Comparison of ENCODE assay signal across 10 cellular contexts in genomic region chr1:116330342-116330652, GRCh38. TPM values are rescaled to one million over a fixed set of nuclear protein-coding genes. Genes with fewer than 3 reads are reported as not detected.
DNase-seq lines count a peak whose midpoint lies in the region; ATAC-seq, FAIRE-seq and TF ChIP-seq lines count a peak whose summit lies in the region.
"Had no signal": no experiment of that assay in that cellular context is flagged by ENCODE, and none has a peak within 500 bp of the region (broad histone marks: within the 10 kb centered on the region; RNA-seq: fewer than 3 reads in every experiment).

No MANE protein-coding gene starts in this region.

- H3K27me3 ChIP-seq in body of pancreas (no peaks in the 10 kb centered on the region), pancreas (no peaks in the 10 kb centered on the region)

- intact Hi-C loops in body of pancreas (cut with DNase I) (no loop called here), pancreas (cut with DNase I) (no loop called here)

- WGBS in body of pancreas, 2 donors = 16 to 20% methylated on average over 4 of the region's 4 CpGs
- WGBS in pancreas, 2 donors = 13 to 18% methylated on average over 4 of the region's 4 CpGs

- TF ChIP-seq CTCF in body of pancreas (IDR thresholded peaks at IDR 0.05) = no peak
- no peak for TF ChIP-seq CTCF in pancreas (IDR thresholded peaks at IDR 0.05)

- peak; percentile 14 for DNase-seq in DMS53 treated with DMSO at 0.1 percent for 48 hours (lab: John Stamatoyannopoulos, UW; ENCODE audit: unreplicated experiment)
- peak; percentile 67 for DNase-seq in NCI-H2107 (lab: John Stamatoyannopoulos, UW)
- DNase-seq in body of pancreas = peak; percentile 49 to 73 (median 62)
- DNase-seq in pancreas = peak in 2 of 6 donors; percentile 24 to 45
- no peak for DNase-seq in DMS 273 treated with DMSO at 0.1 percent for 48 hours (lab: John Stamatoyannopoulos, UW)
- DNase-seq in NCI-H82 (lab: John Stamatoyannopoulos, UW) = no peak
- DNase-seq in hypothalamus (lab: John Stamatoyannopoulos, UW) = no peak
- DNase-seq: activated CD4-positive, alpha-beta memory T cell treated with anti-CD3 and anti-CD28 coated beads, Interleukin-2, amount 10 ng/mL, durations not matched to agents 7 days and 5 days; stimulated activated CD4-positive, alpha-beta T cell treated with anti-CD3 and anti-CD28 coated beads, Interleukin-4, amount 100 ng/mL, for 1 hour had no signal

- peak overlapping the region; percentile 5 to 83 (median 78) for H3K27ac ChIP-seq in body of pancreas
- H3K27ac ChIP-seq in pancreas = peak overlapping the region; percentile 17 to 77 (median 56)

- peaks cover 78% of the 10 kb centered on the region for H3K4me1 ChIP-seq in body of pancreas
- H3K4me1 ChIP-seq in pancreas = peaks cover 29 to 52% (median 31%) of the 10 kb centered on the region in 3 donors

- no peak for FAIRE-seq in pancreas (lab: Jason Lieb, UNC)

- ATAC-seq in body of pancreas = peak; percentile 64
- ATAC-seq in pancreas = peak; percentile 61 to 78 (median 74)
- ATAC-seq in HG03565 (IDR thresholded peaks at IDR 0.05; ENCODE audit: unreplicated experiment) = no peak

- H3K9me3 ChIP-seq in body of pancreas (no peaks in the 10 kb centered on the region), pancreas (no peaks in the 10 kb centered on the region)

- no peaks in the 10 kb centered on the region for H3K36me3 ChIP-seq in body of pancreas (replicated peaks in 1 of 2; ENCODE audit: insufficient read depth in 1 of 2, low read depth in 2 of 2)
- no peaks in the 10 kb centered on the region for H3K36me3 ChIP-seq in pancreas

- no peak for TF ChIP-seq POLR2A in body of pancreas (IDR thresholded peaks at IDR 0.05)

- no peak overlapping the region for H3K4me3 ChIP-seq in body of pancreas
- no peak overlapping the region for H3K4me3 ChIP-seq in pancreas

RNA-seq across cellular contexts. Expression of gene ATP1A1, which starts 42.7 kb away (rescaled TPM):
- 100 to 1,000 TPM; 423 to 593 TPM for total RNA-seq in body of pancreas
- 100 to 1,000 TPM; 338 to 735 (median 584) TPM for total RNA-seq in pancreas
- polyA plus RNA-seq in pancreas = 100 to 1,000 TPM; 226 to 459 TPM

Comparison
In these comparisons a context has a peak if more than half of its experiments do, and no peak if none do; other contexts are left out.
1. DNase-seq: peak in DMS53 treated with DMSO at 0.1 percent for 48 hours (single experiment), NCI-H2107 (single experiment) and body of pancreas (4 of 4); none in DMS 273 treated with DMSO at 0.1 percent for 48 hours (single experiment), NCI-H82 (single experiment) and hypothalamus (0 of 51).